21 cellular contexts compared by ENCODE assay signal in the genomic region with DNA sequence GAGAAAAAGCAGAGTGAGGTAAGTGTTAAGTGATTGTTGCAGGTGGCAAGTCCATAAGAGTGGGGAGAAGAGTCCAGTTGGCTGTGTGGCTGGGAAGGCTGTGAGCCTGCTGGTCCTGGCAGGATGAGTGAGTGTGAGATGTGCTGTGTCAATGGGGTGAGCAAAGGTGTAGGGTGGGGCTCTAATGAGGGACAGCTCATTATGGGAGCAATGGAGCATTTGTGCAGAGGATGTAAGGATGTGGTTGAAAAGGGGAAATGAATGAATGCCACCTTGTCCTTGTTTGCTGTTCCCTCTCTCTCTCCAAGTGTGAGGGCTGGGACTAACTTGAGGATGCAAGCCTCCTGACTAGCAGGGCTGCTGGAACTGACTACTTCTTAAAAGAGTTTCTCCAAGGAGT.
DNase-seq lines count a peak whose midpoint lies in the region; ATAC-seq and TF ChIP-seq lines count a peak whose summit lies in the region.
"Had no signal": no experiment of that assay in that cellular context is flagged by ENCODE, and none has a peak within 500 bp of the region (broad histone marks: within the 10 kb centered on the region; RNA-seq: fewer than 3 reads in every experiment).

No MANE protein-coding gene starts in this region.

- H3K4me1 Mint-ChIP-seq in activated CD4-positive, alpha-beta T cell treated with anti-CD3 and anti-CD28 coated beads, Interleukin-2, amount 10 ng/mL, durations not matched to agents 7 days and 5 days = no peaks in the 10 kb centered on the region

- DNase-seq in NCI-H2029 treated with DMSO at 0.1 percent for 48 hours (lab: John Stamatoyannopoulos, UW) (peak; percentile 94), NCI-H2029 (lab: John Stamatoyannopoulos, UW) (no peak), DMS79 (lab: John Stamatoyannopoulos, UW) (peak; percentile 7), PC-3 (peak; percentile 59), mucosa of descending colon (no peak), NCI-H146 (lab: John Stamatoyannopoulos, UW) (no peak)
- DNase-seq in activated CD4-positive, alpha-beta T cell treated with anti-CD3 and anti-CD28 coated beads, Interleukin-2, amount 10 ng/mL, durations not matched to agents 7 days and 5 days = no peak
- DNase-seq: BE2C; Calu3; CD4-positive, alpha-beta T cell; GF-D8; H9; Kasumi-1; NCI-H187; NCI-H82; OCI-M1; RPMI8226; SHP77 treated with DMSO at 0.1 percent for 48 hours; SK-N-SH; T-helper 1 cell had no signal

- H2AFZ ChIP-seq in PC-3 (ENCODE audit: low read length) = no peak overlapping the region

- peak overlapping the region; percentile 11; the same call in 1 of the 2 replicates for H3K4me2 ChIP-seq in PC-3 (ENCODE audit: low read length)
- H3K4me2 ChIP-seq: SK-N-SH had no signal

- H3K27me3 ChIP-seq in PC-3 (ENCODE audit: low read length) = no peaks in the 10 kb centered on the region
- H3K27me3 ChIP-seq: BE2C had no signal

- TF ChIP-seq CTCF in PC-3 (conservative IDR thresholded peaks at IDR 0.05; ENCODE audit: low read depth, low read length) = no peak
- TF ChIP-seq CTCF in mucosa of descending colon (IDR thresholded peaks at IDR 0.05) = no peak

- BruUV-seq in PC-3 (replicated peaks; lab: Mats Ljungman, UMichigan) = no TSS peak

- no peaks in the 10 kb centered on the region for H3K9me3 Mint-ChIP-seq in activated CD4-positive, alpha-beta T cell treated with anti-CD3 and anti-CD28 coated beads, Interleukin-2, amount 10 ng/mL, durations not matched to agents 7 days and 5 days
- H3K9me3 Mint-ChIP-seq: CD4-positive, alpha-beta T cell; H9 had no signal

- H3F3A ChIP-seq in PC-3 (ENCODE audit: low read length, unreplicated experiment) = no peaks in the 10 kb centered on the region

- H3K27me3 Mint-ChIP-seq in activated CD4-positive, alpha-beta T cell treated with anti-CD3 and anti-CD28 coated beads, Interleukin-2, amount 10 ng/mL, durations not matched to agents 7 days and 5 days = no peaks in the 10 kb centered on the region

- H3K9me2 ChIP-seq in PC-3 (replicated peaks; ENCODE audit: low read length) = no peaks in the 10 kb centered on the region
- H3K9me2 ChIP-seq: SK-N-SH had no signal

- no peak overlapping the region for H3K4me3 Mint-ChIP-seq in activated CD4-positive, alpha-beta T cell treated with anti-CD3 and anti-CD28 coated beads, Interleukin-2, amount 10 ng/mL, durations not matched to agents 7 days and 5 days
- H3K4me3 Mint-ChIP-seq: CD4-positive, alpha-beta T cell; H9 had no signal

- H3K79me2 ChIP-seq in PC-3 (ENCODE audit: low read length) = no peaks in the 10 kb centered on the region

- H3K4me3 ChIP-seq in PC-3 (ENCODE audit: low read length) (no peak overlapping the region), mucosa of descending colon (no peak overlapping the region)

- no peak overlapping the region for H3K9ac ChIP-seq in PC-3 (ENCODE audit: low read length)
- H3K9ac ChIP-seq: SK-N-SH had no signal

- no peaks in the 10 kb centered on the region for H4K20me1 ChIP-seq in PC-3 (ENCODE audit: low read length)

- intact Hi-C loops in PC-3 (cut with micrococcal nuclease) (no loop called here), mucosa of descending colon (cut with DNase I, micrococcal nuclease) (no loop called here)

- H3K36me3 Mint-ChIP-seq in activated CD4-positive, alpha-beta T cell treated with anti-CD3 and anti-CD28 coated beads, Interleukin-2, amount 10 ng/mL, durations not matched to agents 7 days and 5 days (ENCODE audit: low read depth) = no peaks in the 10 kb centered on the region

- no peak overlapping the region for H3K27ac Mint-ChIP-seq in activated CD4-positive, alpha-beta T cell treated with anti-CD3 and anti-CD28 coated beads, Interleukin-2, amount 10 ng/mL, durations not matched to agents 7 days and 5 days
- H3K27ac Mint-ChIP-seq: CD4-positive, alpha-beta T cell had no signal

- ATAC-seq in PC-3 = peak; percentile 85
- ATAC-seq in mucosa of descending colon = peak; percentile 21
- no peak for ATAC-seq in HG03520 (IDR thresholded peaks at IDR 0.05; ENCODE audit: unreplicated experiment)

- POLR2A ChIA-PET in PC-3 (lab: Charles Lee; ENCODE audit: unreplicated experiment) = no interaction called here
- POLR2A ChIA-PET in activated CD4-positive, alpha-beta T cell treated with anti-CD3 and anti-CD28 coated beads, Interleukin-2, amount 10 ng/mL, durations not matched to agents 7 days and 5 days (lab: Charles Lee) = no interaction called here

- CTCF ChIA-PET in PC-3 (lab: Charles Lee) = no interaction called here
- CTCF ChIA-PET in activated CD4-positive, alpha-beta T cell treated with anti-CD3 and anti-CD28 coated beads, Interleukin-2, amount 10 ng/mL, durations not matched to agents 7 days and 5 days (lab: Charles Lee) = no interaction called here

- H3K27ac ChIP-seq in PC-3 (ENCODE audit: low read length) = no peak overlapping the region

- no peaks in the 10 kb centered on the region for H3K36me3 ChIP-seq in PC-3 (ENCODE audit: low read depth, low read length)
- H3K36me3 ChIP-seq in mucosa of descending colon (ENCODE audit: low read depth) = no peaks in the 10 kb centered on the region
- H3K36me3 ChIP-seq: BE2C had no signal

- H3K4me1 ChIP-seq in PC-3 (ENCODE audit: insufficient read depth, low read length) (peaks cover 21% of the 10 kb centered on the region), mucosa of descending colon (ENCODE audit: low read depth) (no peaks in the 10 kb centered on the region)

- H3K9me3 ChIP-seq in PC-3 (ENCODE audit: low read length) (no peaks in the 10 kb centered on the region), mucosa of descending colon (no peaks in the 10 kb centered on the region)
- H3K9me3 ChIP-seq: BE2C, SK-N-SH had no signal

Comparison
In these comparisons a context has a peak if more than half of its experiments do, and no peak if none do; other contexts are left out.
1. DNase-seq: peak in NCI-H2029 treated with DMSO at 0.1 percent for 48 hours (single experiment), DMS79 (single experiment) and PC-3 (single experiment); none in NCI-H2029 (single experiment), mucosa of descending colon (0 of 3), NCI-H146 (single experiment) and activated CD4-positive, alpha-beta T cell treated with anti-CD3 and anti-CD28 coated beads, Interleukin-2, amount 10 ng/mL, durations not matched to agents 7 days and 5 days (single experiment).